ENCODE assay signal across 17 cellular contexts in the genomic region with DNA sequence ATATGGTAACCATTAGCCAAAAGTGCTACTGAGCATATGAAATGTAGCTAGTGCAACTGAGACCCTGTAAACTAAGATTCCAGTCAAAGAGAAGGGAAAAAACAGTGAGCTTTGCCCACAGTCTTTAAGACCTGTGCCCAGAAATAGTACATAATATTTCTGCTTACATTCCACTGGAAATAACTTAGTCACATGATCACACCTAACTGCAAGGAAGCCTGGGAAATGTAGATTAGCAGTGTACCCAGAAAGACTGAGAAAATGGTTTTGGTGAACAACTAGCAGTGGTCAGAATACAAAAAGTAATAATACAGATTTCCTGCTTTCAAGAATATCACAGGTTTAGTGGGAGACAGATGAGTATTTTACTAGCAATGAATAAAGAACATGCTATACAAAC.
"Had no signal": no experiment of that assay in that cellular context is flagged by ENCODE, and none has a peak within 500 bp of the region (broad histone marks: within the 10 kb centered on the region; RNA-seq: fewer than 3 reads in every experiment).

No MANE protein-coding gene starts in this region.

- H3K4me1 ChIP-seq: colonic mucosa had no signal

- H3K9me3 ChIP-seq: ascending aorta, colonic mucosa, mucosa of descending colon had no signal

- ATAC-seq: activated T-cell treated with anti-CD3 and anti-CD28 coated beads, Interleukin-2, amount 50 U/mL, for 72 hours; esophagus mucosa; left lobe of liver; mucosa of descending colon; naive thymus-derived CD4-positive, alpha-beta T cell; right cardiac atrium had no signal

- DNase-seq: activated CD4-positive, alpha-beta T cell treated with anti-CD3 and anti-CD28 coated beads, Interleukin-2, amount 10 ng/mL, durations not matched to agents 7 days and 5 days; activated CD4-positive, CD25-positive, alpha-beta regulatory T cell; activated CD8-positive, alpha-beta memory T cell treated with anti-CD3 and anti-CD28 coated beads, Interleukin-2, amount 50 U/mL, for 48 hours; activated T-cell treated with anti-CD3 and anti-CD28 coated beads, Interleukin-2, amount 50 U/mL, for 72 hours; colonic mucosa; mucosa of descending colon; naive thymus-derived CD4-positive, alpha-beta T cell; occipital lobe; right cardiac atrium; spleen; SW 1271 had no signal

- FAIRE-seq: keratinocyte had no signal

- H3K27me3 ChIP-seq: ascending aorta, colonic mucosa, spleen had no signal

- H3K4me3 Mint-ChIP-seq: activated CD4-positive, alpha-beta T cell treated with anti-CD3 and anti-CD28 coated beads, Interleukin-2, amount 10 ng/mL, durations not matched to agents 7 days and 5 days; activated T-cell treated with anti-CD3 and anti-CD28 coated beads, Interleukin-2, amount 50 U/mL, for 72 hours; memory B cell; T-helper 2 cell treated with Interferon-gamma antibody and Interleukin-4, amounts not matched to agents 5 μg/mL and 100 μg/mL, for 36 hours had no signal

- H3K27ac Mint-ChIP-seq: activated CD4-positive, alpha-beta T cell treated with anti-CD3 and anti-CD28 coated beads, Interleukin-2, amount 10 ng/mL, durations not matched to agents 7 days and 5 days; activated T-cell treated with anti-CD3 and anti-CD28 coated beads, Interleukin-2, amount 50 U/mL, for 72 hours; memory B cell; T-helper 2 cell treated with Interferon-gamma antibody and Interleukin-4, amounts not matched to agents 5 μg/mL and 100 μg/mL, for 36 hours had no signal

- H3K9me3 Mint-ChIP-seq: activated T-cell treated with anti-CD3 and anti-CD28 coated beads, Interleukin-2, amount 50 U/mL, for 72 hours had no signal

- H3K27ac ChIP-seq: ascending aorta, colonic mucosa, spleen had no signal

- H3K36me3 ChIP-seq: ascending aorta, colonic mucosa, spleen had no signal

- H3K4me3 ChIP-seq: ascending aorta, colonic mucosa, mucosa of descending colon, spleen had no signal

- H3K27me3 Mint-ChIP-seq: activated CD4-positive, alpha-beta T cell treated with anti-CD3 and anti-CD28 coated beads, Interleukin-2, amount 10 ng/mL, durations not matched to agents 7 days and 5 days; memory B cell; naive thymus-derived CD4-positive, alpha-beta T cell had no signal
